ENCODE assay signal across 1 cellular context in the genomic region with DNA sequence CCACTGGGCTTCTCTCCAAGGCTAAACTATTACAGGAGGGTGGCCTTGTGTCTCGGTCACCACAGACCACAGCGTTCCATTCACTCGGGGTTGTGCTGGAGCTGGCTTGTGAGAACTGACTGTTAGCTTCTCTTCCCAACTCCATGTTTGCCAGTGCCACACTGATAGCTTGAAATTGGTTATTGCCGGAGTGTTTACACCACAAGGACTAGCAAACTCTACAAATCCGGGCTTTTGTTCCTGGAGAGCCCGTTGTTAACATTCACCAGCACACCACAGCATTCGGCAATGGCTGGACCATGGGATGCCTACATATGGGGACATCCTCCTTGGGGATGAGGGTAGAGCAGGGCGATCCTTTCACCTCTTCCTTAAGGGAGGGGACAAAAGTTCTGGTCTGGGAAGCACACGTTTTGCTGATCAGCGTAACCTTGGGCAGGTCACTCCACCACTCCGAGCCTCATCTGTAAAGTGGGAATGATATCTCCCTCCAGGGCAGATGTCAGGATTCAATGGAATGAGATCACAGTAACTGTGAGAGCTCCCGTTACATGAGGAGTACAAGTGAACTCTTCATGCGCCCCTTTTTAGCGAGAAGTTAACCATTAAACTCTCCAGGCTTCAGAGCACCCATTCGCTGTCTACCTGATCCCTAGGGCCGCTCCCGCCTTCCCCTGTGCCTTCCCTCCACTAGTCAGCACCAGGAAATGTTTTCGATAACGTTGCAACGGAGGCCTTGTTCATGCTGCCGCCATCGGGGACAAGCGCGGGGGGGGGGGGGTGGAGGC.
TF ChIP-seq lines count a peak whose summit lies in the region.

No MANE protein-coding gene starts in this region.

TF ChIP-seq in HepG2, 621 proteins besides CTCF, POLR2A, EP300 and RAD21 (continued from another document and continues in another):
- TF ChIP-seq, protein P1, sequence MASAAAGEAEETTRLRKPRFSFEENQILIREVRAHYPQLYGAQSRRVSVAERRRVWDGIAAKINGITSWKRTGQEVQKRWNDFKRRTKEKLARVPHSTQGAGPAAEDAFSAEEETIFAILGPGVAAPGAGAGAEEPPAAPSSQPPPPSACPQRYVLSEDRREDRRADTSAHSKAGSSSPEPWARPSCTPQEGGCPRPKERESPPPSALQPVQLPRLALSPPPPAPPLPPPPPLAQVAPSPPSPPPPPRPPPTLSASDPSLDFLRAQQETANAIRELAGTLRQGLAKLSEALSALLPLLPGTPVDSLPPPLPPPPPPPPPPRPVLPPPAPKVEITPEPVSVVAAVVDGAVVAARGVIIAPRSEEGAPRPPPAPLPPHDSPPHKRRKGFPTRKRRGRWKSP (CRISPR knock-in tag; IDR thresholded peaks at IDR 0.05) = 0 out of 2 replicates have a peak, but pooled peaks have one; percentile 46
- TF ChIP-seq, protein P2, sequence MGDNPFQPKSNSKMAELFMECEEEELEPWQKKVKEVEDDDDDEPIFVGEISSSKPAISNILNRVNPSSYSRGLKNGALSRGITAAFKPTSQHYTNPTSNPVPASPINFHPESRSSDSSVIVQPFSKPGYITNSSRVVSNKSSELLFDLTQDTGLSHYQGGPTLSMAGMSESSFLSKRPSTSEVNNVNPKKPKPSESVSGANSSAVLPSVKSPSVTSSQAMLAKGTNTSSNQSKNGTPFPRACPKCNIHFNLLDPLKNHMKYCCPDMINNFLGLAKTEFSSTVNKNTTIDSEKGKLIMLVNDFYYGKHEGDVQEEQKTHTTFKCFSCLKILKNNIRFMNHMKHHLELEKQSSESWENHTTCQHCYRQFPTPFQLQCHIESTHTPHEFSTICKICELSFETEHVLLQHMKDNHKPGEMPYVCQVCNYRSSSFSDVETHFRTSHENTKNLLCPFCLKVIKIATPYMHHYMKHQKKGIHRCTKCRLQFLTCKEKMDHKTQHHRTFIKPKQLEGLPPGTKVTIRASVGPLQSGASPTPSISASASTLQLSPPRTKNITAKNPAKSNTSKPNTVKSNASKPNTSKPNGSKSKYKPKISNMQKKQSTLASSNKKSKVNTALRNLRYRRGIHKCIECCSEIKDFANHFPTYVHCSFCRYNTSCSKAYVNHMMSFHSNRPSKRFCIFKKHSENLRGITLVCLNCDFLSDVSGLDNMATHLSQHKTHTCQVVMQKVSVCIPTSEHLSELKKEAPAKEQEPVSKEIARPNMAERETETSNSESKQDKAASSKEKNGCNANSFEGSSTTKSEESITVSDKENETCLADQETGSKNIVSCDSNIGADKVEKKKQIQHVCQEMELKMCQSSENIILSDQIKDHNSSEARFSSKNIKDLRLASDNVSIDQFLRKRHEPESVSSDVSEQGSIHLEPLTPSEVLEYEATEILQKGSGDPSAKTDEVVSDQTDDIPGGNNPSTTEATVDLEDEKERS (CRISPR knock-in tag; IDR thresholded peaks at IDR 0.05) = no peak
- TF ChIP-seq, protein P3, sequence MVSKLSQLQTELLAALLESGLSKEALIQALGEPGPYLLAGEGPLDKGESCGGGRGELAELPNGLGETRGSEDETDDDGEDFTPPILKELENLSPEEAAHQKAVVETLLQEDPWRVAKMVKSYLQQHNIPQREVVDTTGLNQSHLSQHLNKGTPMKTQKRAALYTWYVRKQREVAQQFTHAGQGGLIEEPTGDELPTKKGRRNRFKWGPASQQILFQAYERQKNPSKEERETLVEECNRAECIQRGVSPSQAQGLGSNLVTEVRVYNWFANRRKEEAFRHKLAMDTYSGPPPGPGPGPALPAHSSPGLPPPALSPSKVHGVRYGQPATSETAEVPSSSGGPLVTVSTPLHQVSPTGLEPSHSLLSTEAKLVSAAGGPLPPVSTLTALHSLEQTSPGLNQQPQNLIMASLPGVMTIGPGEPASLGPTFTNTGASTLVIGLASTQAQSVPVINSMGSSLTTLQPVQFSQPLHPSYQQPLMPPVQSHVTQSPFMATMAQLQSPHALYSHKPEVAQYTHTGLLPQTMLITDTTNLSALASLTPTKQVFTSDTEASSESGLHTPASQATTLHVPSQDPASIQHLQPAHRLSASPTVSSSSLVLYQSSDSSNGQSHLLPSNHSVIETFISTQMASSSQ (IDR thresholded peaks at IDR 0.05; ENCODE audit: low read depth) = peak; percentile 92
- TF ChIP-seq, protein P3 (CRISPR knock-in tag; IDR thresholded peaks at IDR 0.05; ENCODE audit: borderline replicate concordance) = peak; percentile 97
- TF ChIP-seq KDM4B (CRISPR knock-in tag; IDR thresholded peaks at IDR 0.05) (peak; percentile 42; the same call in 1 of the 2 replicates), STAG1 (CRISPR knock-in tag; IDR thresholded peaks at IDR 0.05) (peak; percentile 5; the same call in 1 of the 2 replicates), ZNF496 (CRISPR knock-in tag; IDR thresholded peaks at IDR 0.05; ENCODE audit: insufficient replicate concordance) (no peak), ZNF3 (CRISPR knock-in tag; IDR thresholded peaks at IDR 0.05) (no peak), NPAS2 (CRISPR knock-in tag; IDR thresholded peaks at IDR 0.05; ENCODE audit: borderline replicate concordance) (no peak), NFE2 (CRISPR knock-in tag; IDR thresholded peaks at IDR 0.05) (no peak; the same call in 1 of the 2 replicates), SP2 (CRISPR knock-in tag; IDR thresholded peaks at IDR 0.05) (0 out of 2 replicates have a peak, but pooled peaks have one; percentile 5), ZNF256 (CRISPR knock-in tag; conservative IDR thresholded peaks at IDR 0.05) (peak; percentile 7; the same call in 1 of the 2 replicates), ZNF792 (CRISPR knock-in tag; IDR thresholded peaks at IDR 0.05) (peak; percentile 78), ZNF607 (CRISPR knock-in tag; IDR thresholded peaks at IDR 0.05; ENCODE audit: borderline replicate concordance) (peak; percentile 62), THAP11 (CRISPR knock-in tag; IDR thresholded peaks at IDR 0.05) (no peak; the same call in none of the 2 replicates), HOXA3 (CRISPR knock-in tag; IDR thresholded peaks at IDR 0.05) (peak; percentile 53; the same call in 1 of the 2 replicates), ZNF441 (CRISPR knock-in tag; IDR thresholded peaks at IDR 0.05; ENCODE audit: borderline replicate concordance) (peak; percentile 59; the same call in 1 of the 2 replicates), PITX1 (CRISPR knock-in tag; IDR thresholded peaks at IDR 0.05) (peak; percentile 69), ZNF572 (CRISPR knock-in tag; IDR thresholded peaks at IDR 0.05) (peak; percentile 95; the same call in 1 of the 2 replicates), KAT7 (CRISPR knock-in tag; IDR thresholded peaks at IDR 0.05; ENCODE audit: borderline replicate concordance) (no peak; the same call in 1 of the 2 replicates), ZNF747 (CRISPR knock-in tag; IDR thresholded peaks at IDR 0.05; ENCODE audit: borderline replicate concordance) (no peak), SP4 (CRISPR knock-in tag; IDR thresholded peaks at IDR 0.05) (no peak; the same call in 1 of the 2 replicates), ZNF556 (CRISPR knock-in tag; IDR thresholded peaks at IDR 0.05; ENCODE audit: borderline replicate concordance) (peak; percentile 30; the same call in 1 of the 2 replicates), TBL1XR1 (IDR thresholded peaks at IDR 0.05; ENCODE audit: borderline replicate concordance, low read length, partially characterized antibody) (no peak)
- TF ChIP-seq, protein P4, sequence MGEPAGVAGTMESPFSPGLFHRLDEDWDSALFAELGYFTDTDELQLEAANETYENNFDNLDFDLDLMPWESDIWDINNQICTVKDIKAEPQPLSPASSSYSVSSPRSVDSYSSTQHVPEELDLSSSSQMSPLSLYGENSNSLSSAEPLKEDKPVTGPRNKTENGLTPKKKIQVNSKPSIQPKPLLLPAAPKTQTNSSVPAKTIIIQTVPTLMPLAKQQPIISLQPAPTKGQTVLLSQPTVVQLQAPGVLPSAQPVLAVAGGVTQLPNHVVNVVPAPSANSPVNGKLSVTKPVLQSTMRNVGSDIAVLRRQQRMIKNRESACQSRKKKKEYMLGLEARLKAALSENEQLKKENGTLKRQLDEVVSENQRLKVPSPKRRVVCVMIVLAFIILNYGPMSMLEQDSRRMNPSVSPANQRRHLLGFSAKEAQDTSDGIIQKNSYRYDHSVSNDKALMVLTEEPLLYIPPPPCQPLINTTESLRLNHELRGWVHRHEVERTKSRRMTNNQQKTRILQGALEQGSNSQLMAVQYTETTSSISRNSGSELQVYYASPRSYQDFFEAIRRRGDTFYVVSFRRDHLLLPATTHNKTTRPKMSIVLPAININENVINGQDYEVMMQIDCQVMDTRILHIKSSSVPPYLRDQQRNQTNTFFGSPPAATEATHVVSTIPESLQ (CRISPR knock-in tag; conservative IDR thresholded peaks at IDR 0.05) = peak; percentile 94; the same call in 1 of the 2 replicates
- TF ChIP-seq, protein P5, sequence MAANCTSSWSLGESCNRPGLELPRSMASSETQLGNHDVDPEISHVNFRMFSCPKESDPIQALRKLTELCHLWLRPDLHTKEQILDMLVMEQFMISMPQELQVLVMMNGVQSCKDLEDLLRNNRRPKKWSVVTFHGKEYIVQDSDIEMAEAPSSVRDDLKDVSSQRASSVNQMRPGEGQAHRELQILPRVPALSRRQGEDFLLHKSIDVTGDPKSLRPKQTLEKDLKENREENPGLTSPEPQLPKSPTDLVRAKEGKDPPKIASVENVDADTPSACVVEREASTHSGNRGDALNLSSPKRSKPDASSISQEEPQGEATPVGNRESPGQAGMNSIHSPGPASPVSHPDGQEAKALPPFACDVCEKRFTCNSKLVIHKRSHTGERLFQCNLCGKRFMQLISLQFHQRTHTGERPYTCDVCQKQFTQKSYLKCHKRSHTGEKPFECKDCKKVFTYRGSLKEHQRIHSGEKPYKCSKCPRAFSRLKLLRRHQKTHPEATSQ (CRISPR knock-in tag; IDR thresholded peaks at IDR 0.05; ENCODE audit: borderline replicate concordance) = no peak; the same call in 1 of the 2 replicates
- TF ChIP-seq, protein P6, sequence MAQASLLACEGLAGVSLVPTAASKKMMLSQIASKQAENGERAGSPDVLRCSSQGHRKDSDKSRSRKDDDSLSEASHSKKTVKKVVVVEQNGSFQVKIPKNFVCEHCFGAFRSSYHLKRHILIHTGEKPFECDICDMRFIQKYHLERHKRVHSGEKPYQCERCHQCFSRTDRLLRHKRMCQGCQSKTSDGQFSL (CRISPR knock-in tag; IDR thresholded peaks at IDR 0.05) = peak; percentile 94; the same call in 1 of the 2 replicates
- TF ChIP-seq, protein P7, sequence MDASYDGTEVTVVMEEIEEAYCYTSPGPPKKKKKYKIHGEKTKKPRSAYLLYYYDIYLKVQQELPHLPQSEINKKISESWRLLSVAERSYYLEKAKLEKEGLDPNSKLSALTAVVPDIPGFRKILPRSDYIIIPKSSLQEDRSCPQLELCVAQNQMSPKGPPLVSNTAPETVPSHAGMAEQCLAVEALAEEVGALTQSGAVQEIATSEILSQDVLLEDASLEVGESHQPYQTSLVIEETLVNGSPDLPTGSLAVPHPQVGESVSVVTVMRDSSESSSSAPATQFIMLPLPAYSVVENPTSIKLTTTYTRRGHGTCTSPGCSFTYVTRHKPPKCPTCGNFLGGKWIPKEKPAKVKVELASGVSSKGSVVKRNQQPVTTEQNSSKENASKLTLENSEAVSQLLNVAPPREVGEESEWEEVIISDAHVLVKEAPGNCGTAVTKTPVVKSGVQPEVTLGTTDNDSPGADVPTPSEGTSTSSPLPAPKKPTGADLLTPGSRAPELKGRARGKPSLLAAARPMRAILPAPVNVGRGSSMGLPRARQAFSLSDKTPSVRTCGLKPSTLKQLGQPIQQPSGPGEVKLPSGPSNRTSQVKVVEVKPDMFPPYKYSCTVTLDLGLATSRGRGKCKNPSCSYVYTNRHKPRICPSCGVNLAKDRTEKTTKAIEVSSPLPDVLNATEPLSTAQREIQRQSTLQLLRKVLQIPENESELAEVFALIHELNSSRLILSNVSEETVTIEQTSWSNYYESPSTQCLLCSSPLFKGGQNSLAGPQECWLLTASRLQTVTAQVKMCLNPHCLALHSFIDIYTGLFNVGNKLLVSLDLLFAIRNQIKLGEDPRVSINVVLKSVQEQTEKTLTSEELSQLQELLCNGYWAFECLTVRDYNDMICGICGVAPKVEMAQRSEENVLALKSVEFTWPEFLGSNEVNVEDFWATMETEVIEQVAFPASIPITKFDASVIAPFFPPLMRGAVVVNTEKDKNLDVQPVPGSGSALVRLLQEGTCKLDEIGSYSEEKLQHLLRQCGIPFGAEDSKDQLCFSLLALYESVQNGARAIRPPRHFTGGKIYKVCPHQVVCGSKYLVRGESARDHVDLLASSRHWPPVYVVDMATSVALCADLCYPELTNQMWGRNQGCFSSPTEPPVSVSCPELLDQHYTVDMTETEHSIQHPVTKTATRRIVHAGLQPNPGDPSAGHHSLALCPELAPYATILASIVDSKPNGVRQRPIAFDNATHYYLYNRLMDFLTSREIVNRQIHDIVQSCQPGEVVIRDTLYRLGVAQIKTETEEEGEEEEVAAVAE (CRISPR knock-in tag; IDR thresholded peaks at IDR 0.05; ENCODE audit: borderline replicate concordance) = no peak; the same call in 1 of the 2 replicates
- TF ChIP-seq, protein P8, sequence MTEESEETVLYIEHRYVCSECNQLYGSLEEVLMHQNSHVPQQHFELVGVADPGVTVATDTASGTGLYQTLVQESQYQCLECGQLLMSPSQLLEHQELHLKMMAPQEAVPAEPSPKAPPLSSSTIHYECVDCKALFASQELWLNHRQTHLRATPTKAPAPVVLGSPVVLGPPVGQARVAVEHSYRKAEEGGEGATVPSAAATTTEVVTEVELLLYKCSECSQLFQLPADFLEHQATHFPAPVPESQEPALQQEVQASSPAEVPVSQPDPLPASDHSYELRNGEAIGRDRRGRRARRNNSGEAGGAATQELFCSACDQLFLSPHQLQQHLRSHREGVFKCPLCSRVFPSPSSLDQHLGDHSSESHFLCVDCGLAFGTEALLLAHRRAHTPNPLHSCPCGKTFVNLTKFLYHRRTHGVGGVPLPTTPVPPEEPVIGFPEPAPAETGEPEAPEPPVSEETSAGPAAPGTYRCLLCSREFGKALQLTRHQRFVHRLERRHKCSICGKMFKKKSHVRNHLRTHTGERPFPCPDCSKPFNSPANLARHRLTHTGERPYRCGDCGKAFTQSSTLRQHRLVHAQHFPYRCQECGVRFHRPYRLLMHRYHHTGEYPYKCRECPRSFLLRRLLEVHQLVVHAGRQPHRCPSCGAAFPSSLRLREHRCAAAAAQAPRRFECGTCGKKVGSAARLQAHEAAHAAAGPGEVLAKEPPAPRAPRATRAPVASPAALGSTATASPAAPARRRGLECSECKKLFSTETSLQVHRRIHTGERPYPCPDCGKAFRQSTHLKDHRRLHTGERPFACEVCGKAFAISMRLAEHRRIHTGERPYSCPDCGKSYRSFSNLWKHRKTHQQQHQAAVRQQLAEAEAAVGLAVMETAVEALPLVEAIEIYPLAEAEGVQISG (CRISPR knock-in tag; IDR thresholded peaks at IDR 0.05) = peak; percentile 13
- TF ChIP-seq, protein P9, sequence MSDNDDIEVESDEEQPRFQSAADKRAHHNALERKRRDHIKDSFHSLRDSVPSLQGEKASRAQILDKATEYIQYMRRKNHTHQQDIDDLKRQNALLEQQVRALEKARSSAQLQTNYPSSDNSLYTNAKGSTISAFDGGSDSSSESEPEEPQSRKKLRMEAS (IDR thresholded peaks at IDR 0.05) = peak; percentile 81
